Comparison of ENCODE assay signal across 9 cellular contexts in the genomic region with DNA sequence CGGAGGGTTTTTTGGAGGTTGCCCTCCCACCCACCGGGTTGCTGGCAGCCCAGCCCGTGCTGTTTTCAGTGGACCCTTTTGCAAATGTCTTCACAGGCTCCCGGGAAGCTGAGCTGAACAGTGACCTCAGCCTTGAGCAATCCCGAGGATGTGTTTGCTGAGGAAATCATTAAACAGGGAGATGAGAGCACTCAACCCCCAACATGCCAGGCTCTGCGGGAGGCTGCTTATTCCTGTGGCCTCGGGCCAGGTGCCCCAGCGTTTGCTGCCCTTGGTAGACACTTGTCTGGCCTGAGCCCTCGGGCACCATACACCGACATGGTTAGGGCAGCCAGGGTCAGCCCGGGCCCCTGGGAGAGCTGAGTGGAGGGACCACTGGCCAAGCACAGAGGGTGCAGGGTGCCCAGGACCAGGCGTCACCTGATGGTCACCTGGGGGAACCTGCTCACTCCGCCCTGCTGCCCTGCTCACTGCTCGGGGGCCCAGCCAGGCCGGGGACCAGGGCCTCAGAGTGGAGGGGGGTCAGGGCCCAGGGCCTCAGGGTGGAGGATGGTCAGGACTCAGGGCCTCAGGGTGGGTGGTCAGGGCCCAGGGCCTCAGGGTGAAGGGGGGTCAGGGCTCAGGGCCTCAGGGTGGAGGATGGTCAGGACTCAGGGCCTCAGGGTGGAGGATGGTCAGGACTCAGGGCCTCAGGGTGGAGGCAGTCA. TPM values are rescaled to one million over a fixed set of nuclear protein-coding genes. Genes with fewer than 3 reads are reported as not detected.
DNase-seq lines count a peak whose midpoint lies in the region; ATAC-seq and FAIRE-seq lines count a peak whose summit lies in the region.
"Had no signal": no experiment of that assay in that cellular context is flagged by ENCODE, and none has a peak within 500 bp of the region (broad histone marks: within the 10 kb centered on the region; RNA-seq: fewer than 3 reads in every experiment).

No MANE protein-coding gene starts in this region.

- no peak overlapping the region for H3K27ac Mint-ChIP-seq in T-cell

- POLR2A ChIA-PET in T-cell (lab: Charles Lee), result no interaction called here

- H3K4me1 Mint-ChIP-seq in T-cell, result peaks cover 0 to 7% (median 3%) of the 10 kb centered on the region in 3 donors

- no peaks in the 10 kb centered on the region for H3K36me3 Mint-ChIP-seq in T-cell

- no peak overlapping the region for H3K4me3 Mint-ChIP-seq in T-cell

- H3K9me3 Mint-ChIP-seq in T-cell, result no peaks in the 10 kb centered on the region

- FAIRE-seq in RCC 7860 (lab: Jason Lieb, UNC), result peak; percentile 95
- FAIRE-seq: colon had no signal

- H3K27me3 Mint-ChIP-seq in T-cell, result peaks cover 0 to 6% of the 10 kb centered on the region in 2 donors

- peak; percentile 68 for DNase-seq in GM04504 (ENCODE audit: low read depth)
- peak; percentile 97 for DNase-seq in RCC 7860 (ENCODE audit: low spot score)
- peak; percentile 99 for DNase-seq in glomerular visceral epithelial cell (ENCODE audit: extremely low spot score)
- DNase-seq in renal cortical epithelial cell (ENCODE audit: low read depth), result peak; percentile 97
- no peak for DNase-seq in T-cell
- no peak for DNase-seq in SKM-1 (lab: John Stamatoyannopoulos, UW; ENCODE audit: unreplicated experiment)
- no peak for DNase-seq in stimulated activated CD4-positive, alpha-beta T cell treated with anti-CD3 and anti-CD28 coated beads, Interleukin-1b, Interleukin-23, amount 100 ng/mL, for 48 hours

- ATAC-seq in T-cell (replicated peaks in 1 of 4), result no peak
- ATAC-seq in GM19328 (IDR thresholded peaks at IDR 0.05; ENCODE audit: unreplicated experiment), result no peak

- CTCF ChIA-PET in T-cell (lab: Charles Lee), result no interaction called here

RNA-seq across cellular contexts. Expression of a gene that starts 42.5 kb away (rescaled TPM):
- total RNA-seq in renal cortical epithelial cell (24.3 and 35.5 TPM in 2 replicates), T-cell (10 to 100 TPM; 43.0 to 51.3 (median 44.6) TPM)

Comparison
In these comparisons a context has a peak if more than half of its experiments do, and no peak if none do; other contexts are left out.
1. DNase-seq: peak in GM04504 (single experiment), RCC 7860 (single experiment), glomerular visceral epithelial cell (single experiment) and renal cortical epithelial cell (single experiment); none in T-cell (0 of 34), SKM-1 (single experiment) and stimulated activated CD4-positive, alpha-beta T cell treated with anti-CD3 and anti-CD28 coated beads, Interleukin-1b, Interleukin-23, amount 100 ng/mL, for 48 hours (single experiment).